Comparison of ENCODE assay signal across 20 cellular contexts in the genomic region with DNA sequence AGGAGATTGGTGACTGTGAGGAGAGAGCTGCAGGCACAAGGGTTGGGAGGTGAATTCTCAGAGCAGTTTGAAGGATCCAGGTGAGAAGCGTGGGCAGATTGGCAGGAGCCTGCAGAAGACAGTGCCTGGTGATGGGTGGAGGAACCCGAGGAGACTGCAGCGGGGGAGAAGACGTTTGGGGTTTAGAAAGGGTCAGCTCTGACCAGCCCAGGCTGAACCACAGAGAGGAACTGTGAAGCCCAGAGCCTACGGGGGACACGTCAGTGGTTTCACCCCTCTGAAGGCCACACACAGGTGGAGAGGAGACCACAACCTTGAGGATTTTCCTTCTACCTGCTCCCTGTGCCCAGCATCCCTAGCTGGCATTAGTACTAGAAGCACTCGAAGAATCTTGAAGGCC.
A peak's percentile ranks its signal among the peaks of the same experiment; 100 is the strongest.
DNase-seq lines count a peak whose midpoint lies in the region; ATAC-seq, FAIRE-seq and TF ChIP-seq lines count a peak whose summit lies in the region.
"Had no signal": no experiment of that assay in that cellular context is flagged by ENCODE, and none has a peak within 500 bp of the region (broad histone marks: within the 10 kb centered on the region; RNA-seq: fewer than 3 reads in every experiment).

No MANE protein-coding gene starts in this region.

- ATAC-seq in GM21529 (IDR thresholded peaks at IDR 0.05; ENCODE audit: unreplicated experiment) (peak; percentile 37), HG03175 (IDR thresholded peaks at IDR 0.05; ENCODE audit: unreplicated experiment) (peak; percentile 10)
- no peak for ATAC-seq in naive thymus-derived CD8-positive, alpha-beta T cell
- ATAC-seq: CD8-positive, alpha-beta T cell; HepG2 had no signal

- peaks cover 11% of the 10 kb centered on the region for H3K27me3 Mint-ChIP-seq in neural crest cell (ENCODE audit: low read depth)
- H3K27me3 Mint-ChIP-seq in Caco-2 (ENCODE audit: insufficient read depth, unreplicated experiment), result peaks cover 29% of the 10 kb centered on the region
- peaks cover 12 to 66% (median 20%) of the 10 kb centered on the region in 5 donors for H3K27me3 Mint-ChIP-seq in naive thymus-derived CD8-positive, alpha-beta T cell

- no peaks in the 10 kb centered on the region for H3K36me3 ChIP-seq in Caco-2 (ENCODE audit: control insufficient read depth, insufficient read depth, low read length)

- FAIRE-seq in GM18507 (lab: Jason Lieb, UNC), result peak; percentile 58
- FAIRE-seq: H54, HepG2 had no signal

- H3K4me3 ChIP-seq in Caco-2 (ENCODE audit: low read depth, low read length), result no peak overlapping the region
- H3K4me3 ChIP-seq: PC-9, SK-N-MC had no signal

- peaks cover 2% of the 10 kb centered on the region; the same call in 1 of the 2 replicates for H3K27me3 ChIP-seq in Caco-2 (replicated peaks; ENCODE audit: control insufficient read depth, insufficient read depth, low read length)

- H3K27ac Mint-ChIP-seq in neural crest cell (ENCODE audit: unreplicated experiment), result peak overlapping the region; percentile 46
- no peak overlapping the region for H3K27ac Mint-ChIP-seq in Caco-2 (ENCODE audit: unreplicated experiment)
- H3K27ac Mint-ChIP-seq in naive thymus-derived CD8-positive, alpha-beta T cell, result peak overlapping the region in 2 of 10 donors; percentile 10 to 74
- H3K27ac Mint-ChIP-seq: CD8-positive, alpha-beta T cell had no signal

- intact Hi-C loops in Caco-2 (cut with micrococcal nuclease; ENCODE audit: unreplicated experiment), result no loop called here

- H3K4me3 Mint-ChIP-seq in neural crest cell (no peak overlapping the region), Caco-2 (ENCODE audit: unreplicated experiment) (no peak overlapping the region)
- peak overlapping the region in 1 of 10 donors; percentile 0 for H3K4me3 Mint-ChIP-seq in naive thymus-derived CD8-positive, alpha-beta T cell
- H3K4me3 Mint-ChIP-seq: CD8-positive, alpha-beta T cell had no signal

- no peaks in the 10 kb centered on the region for H3K9me3 Mint-ChIP-seq in neural crest cell
- no peaks in the 10 kb centered on the region for H3K9me3 Mint-ChIP-seq in Caco-2 (ENCODE audit: unreplicated experiment)
- peaks cover 0 to 2% (median 0%) of the 10 kb centered on the region in 9 donors for H3K9me3 Mint-ChIP-seq in naive thymus-derived CD8-positive, alpha-beta T cell
- H3K9me3 Mint-ChIP-seq: CD8-positive, alpha-beta T cell had no signal

- BruUV-seq in Caco-2 (replicated peaks; lab: Mats Ljungman, UMichigan), result no TSS peak

- H3K4me1 ChIP-seq in Caco-2, result no peaks in the 10 kb centered on the region

- no peaks in the 10 kb centered on the region for H3K9me3 ChIP-seq in Caco-2

- DNase-seq in GM18507 (ENCODE audit: extremely low spot score, insufficient read length, low read depth) (no peak), neural crest cell (ENCODE audit: low read depth, low spot score) (no peak), hippocampal formation (lab: John Stamatoyannopoulos, UW) (no peak), Caco-2 (no peak), NCI-H2171 treated with DMSO at 0.1 percent for 48 hours (lab: John Stamatoyannopoulos, UW) (no peak)
- DNase-seq in naive thymus-derived CD8-positive, alpha-beta T cell, result no peak
- DNase-seq: AML-193; CD8-positive, alpha-beta T cell; GF-D8; NCI-H1092; NCI-H1694; NCI-H446 treated with DMSO at 0.1 percent for 48 hours; NCI-H748 treated with DMSO at 0.1 percent for 48 hours; PC-9; T-helper 1 cell had no signal

- no peak for TF ChIP-seq CTCF in neural crest cell (conservative IDR thresholded peaks at IDR 0.05)
- TF ChIP-seq CTCF in Caco-2 (IDR thresholded peaks at IDR 0.05; ENCODE audit: insufficient read depth in 1 of 2, low read depth in 1 of 2, low read length in 1 of 2, severe bottlenecking in 1 of 2, unreplicated experiment in 1 of 2), result no peak

- CTCF ChIA-PET in Caco-2 (lab: Charles Lee), result no interaction called here

- no peaks in the 10 kb centered on the region for H3K36me3 Mint-ChIP-seq in neural crest cell (ENCODE audit: low read depth)
- no peaks in the 10 kb centered on the region for H3K36me3 Mint-ChIP-seq in Caco-2 (ENCODE audit: insufficient read depth, unreplicated experiment)
- no peaks in the 10 kb centered on the region for H3K36me3 Mint-ChIP-seq in naive thymus-derived CD8-positive, alpha-beta T cell
- H3K36me3 Mint-ChIP-seq: CD8-positive, alpha-beta T cell had no signal

- POLR2A ChIA-PET in Caco-2 (lab: Charles Lee), result no interaction called here
- POLR2A ChIA-PET in naive thymus-derived CD8-positive, alpha-beta T cell (lab: Charles Lee), result no interaction called here

- H3K4me1 Mint-ChIP-seq in neural crest cell (peaks cover 9% of the 10 kb centered on the region), Caco-2 (ENCODE audit: low read depth, unreplicated experiment) (no peaks in the 10 kb centered on the region)
- peaks cover 0 to 26% (median 0%) of the 10 kb centered on the region in 4 donors for H3K4me1 Mint-ChIP-seq in naive thymus-derived CD8-positive, alpha-beta T cell

Comparison
In these comparisons a context has a peak if more than half of its experiments do, and no peak if none do; other contexts are left out.
1. ATAC-seq: peak in GM21529 (single experiment) and HG03175 (single experiment); none in naive thymus-derived CD8-positive, alpha-beta T cell (0 of 2).